ENCODE assay signal across 8 cellular contexts in the genomic region with DNA sequence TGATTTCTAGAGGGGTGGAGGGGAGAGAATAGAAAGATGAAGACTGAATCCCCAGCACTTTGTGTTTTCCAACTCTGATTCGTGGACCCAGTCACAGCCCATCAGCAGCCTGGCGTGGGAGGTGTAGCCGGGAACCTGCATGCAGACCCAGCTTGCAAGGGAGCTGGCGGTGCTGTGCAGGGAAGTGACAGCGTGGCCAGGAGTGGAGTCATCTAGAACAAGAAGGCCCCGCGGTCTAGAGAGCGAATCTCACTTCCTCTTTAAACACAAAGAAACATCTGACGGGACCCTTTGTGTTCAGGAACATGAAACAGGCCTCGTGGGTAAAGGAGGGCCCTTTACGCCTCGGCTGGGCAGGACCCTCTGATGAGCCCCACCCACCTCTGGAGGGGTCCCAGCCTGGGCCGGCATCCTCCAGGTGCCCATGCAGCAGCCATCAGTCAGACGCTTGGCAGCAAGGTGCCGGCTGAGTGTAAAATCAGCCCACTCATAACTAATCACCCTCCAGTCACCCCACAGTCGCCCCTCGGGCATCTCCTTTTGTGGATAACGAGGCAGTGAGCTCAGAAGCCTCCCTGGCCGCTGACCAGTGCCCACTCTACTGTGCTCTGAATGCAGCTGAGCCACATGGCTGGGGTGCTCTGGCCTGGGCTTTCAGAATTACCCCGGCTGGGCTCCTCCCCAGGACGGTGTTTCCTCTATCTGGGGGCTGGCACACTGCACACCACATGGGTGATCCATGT. TPM values are rescaled to one million over a fixed set of nuclear protein-coding genes. Genes with fewer than 3 reads are reported as not detected.
DNase-seq lines count a peak whose midpoint lies in the region; ATAC-seq and TF ChIP-seq lines count a peak whose summit lies in the region.

No MANE protein-coding gene starts in this region.

- no peak for ATAC-seq in omental fat pad (ENCODE audit: low FRiP score)

- H3K9me2 ChIP-seq in GM23248 (ENCODE audit: insufficient read depth): no peaks in the 10 kb centered on the region

- DNase-seq in GM13976 (ENCODE audit: low spot score) (peak; percentile 93), GM23248 (peak; percentile 57), NB4 (ENCODE audit: low read depth) (peak; percentile 96), midbrain (lab: John Stamatoyannopoulos, UW) (peak; percentile 42), D341Med (ENCODE audit: low spot score) (no peak), iPS-NIHi11 (ENCODE audit: low spot score) (no peak), omental fat pad (ENCODE audit: low spot score) (no peak)
- DNase-seq in activated effector memory CD4-positive, alpha-beta T cell treated with anti-CD3 and anti-CD28 coated beads, Interleukin-2, amount 50 U/mL, for 16 hours: peak; percentile 83

- H3K4me3 ChIP-seq in GM23248 (no peak overlapping the region), NB4 (ENCODE audit: low read depth, low read length) (peak overlapping the region; percentile 6)

- H4K20me1 ChIP-seq in GM23248 (ENCODE audit: insufficient read depth): no peaks in the 10 kb centered on the region

- no peak overlapping the region for H3K27ac ChIP-seq in GM23248

- no peak overlapping the region for H2AFZ ChIP-seq in GM23248

- no peaks in the 10 kb centered on the region for H3K36me3 ChIP-seq in GM23248 (ENCODE audit: low read depth)

- H3K27me3 ChIP-seq in GM23248 (replicated peaks; ENCODE audit: insufficient read depth): 0 out of 2 replicates have a peak, but pooled peaks cover 8% of the 10 kb centered on the region

- H3F3A ChIP-seq in GM23248 (ENCODE audit: insufficient read depth): no peaks in the 10 kb centered on the region

- no peaks in the 10 kb centered on the region for H3K9me3 ChIP-seq in GM23248 (ENCODE audit: low read depth)

- H3K9ac ChIP-seq in GM23248: no peak overlapping the region

- TF ChIP-seq POLR2A in NB4 (IDR thresholded peaks at IDR 0.05; ENCODE audit: extremely low read depth, insufficient read length): no peak

- H3K4me1 ChIP-seq in GM23248 (ENCODE audit: insufficient read depth): no peaks in the 10 kb centered on the region

- H3K4me2 ChIP-seq in GM23248 (ENCODE audit: unreplicated experiment): no peak overlapping the region

- 15 to 16% methylated on average over 20 to 21 of the region's 21 CpGs for WGBS in GM23248 (ENCODE audit: low coverage in 1 of 2, low lambda C conversion rate in 2 of 2, missing lambda C conversion rate in 2 of 2), 2 experiments

- no peaks in the 10 kb centered on the region for H3K79me2 ChIP-seq in GM23248 (ENCODE audit: insufficient read depth)

- TF ChIP-seq CTCF in GM13976 (IDR thresholded peaks at IDR 0.05; ENCODE audit: borderline replicate concordance, control extremely low read depth, extremely low read depth, insufficient read depth, missing control alignments) (no peak), NB4 (IDR thresholded peaks at IDR 0.05; ENCODE audit: low read depth, low read length) (no peak), omental fat pad (IDR thresholded peaks at IDR 0.05) (no peak)

- in situ Hi-C loops in GM13976 (cut with MboI; ENCODE audit: low sequenced_read_pairs, unreplicated experiment): no loop called here
- in situ Hi-C loops in GM23248 (cut with MboI): no loop called here

RNA-seq across cellular contexts. Expression of a gene that starts 4.4 kb away (rescaled TPM):
- not detected in 2 replicates for total RNA-seq in GM23248 (2014; rRNA removed; shearing (Covaris generic))
- polyA plus RNA-seq in GM23248 (2016; fragmentation: Nextera tagmentation; extraction: Ambion mirVana): 0.35 and 0.71 TPM in 2 replicates
- 1 to 10 TPM in 2 of 4 donors, under 1 TPM in 2; 0.37 to 2.3 (median 0.99) TPM for total RNA-seq in omental fat pad

RNA-seq across cellular contexts. Expression of a gene that starts 19.0 kb away (rescaled TPM):
- 25.0 and 29.1 TPM in 2 replicates for total RNA-seq in GM23248 (2014; rRNA removed; shearing (Covaris generic))
- polyA plus RNA-seq in GM23248 (2016; fragmentation: Nextera tagmentation; extraction: Ambion mirVana): 27.4 and 28.6 TPM in 2 replicates
- 10 to 100 TPM; 10.9 to 27.5 (median 16.3) TPM for total RNA-seq in omental fat pad

RNA-seq across cellular contexts. Expression of a gene that starts 24.3 kb away (rescaled TPM):
- 13.7 and 14.6 TPM in 2 replicates for total RNA-seq in GM23248 (2014; rRNA removed; shearing (Covaris generic))
- polyA plus RNA-seq in GM23248 (2016; fragmentation: Nextera tagmentation; extraction: Ambion mirVana): 8.2 and 8.9 TPM in 2 replicates
- total RNA-seq in omental fat pad: 10 to 100 TPM; 13.5 to 36.4 (median 20.2) TPM

RNA-seq across cellular contexts. Expression of a gene that starts 24.4 kb away (rescaled TPM):
- total RNA-seq in GM23248 (2014; rRNA removed; shearing (Covaris generic)): 20.4 and 22.3 TPM in 2 replicates
- 16.1 and 17.1 TPM in 2 replicates for polyA plus RNA-seq in GM23248 (2016; fragmentation: Nextera tagmentation; extraction: Ambion mirVana)
- 10 to 100 TPM in 2 of 4 donors, 1 to 10 TPM in 2; 6.8 to 23.7 (median 10.2) TPM for total RNA-seq in omental fat pad

RNA-seq across cellular contexts. Expression of a gene that starts 31.0 kb away (rescaled TPM):
- total RNA-seq in GM23248 (2014; rRNA removed; shearing (Covaris generic)): 332 and 338 TPM in 2 replicates
- polyA plus RNA-seq in GM23248 (2016; fragmentation: Nextera tagmentation; extraction: Ambion mirVana): 270 and 283 TPM in 2 replicates
- 100 to 1,000 TPM; 174 to 329 (median 245) TPM for total RNA-seq in omental fat pad

Comparison
In these comparisons a context has a peak if more than half of its experiments do, and no peak if none do; other contexts are left out.
1. DNase-seq: peak in GM13976 (single experiment), GM23248 (single experiment), NB4 (single experiment), activated effector memory CD4-positive, alpha-beta T cell treated with anti-CD3 and anti-CD28 coated beads, Interleukin-2, amount 50 U/mL, for 16 hours (single experiment) and midbrain (single experiment); none in D341Med (single experiment), iPS-NIHi11 (single experiment) and omental fat pad (single experiment).